ENCODE assay signal across 2 cellular contexts in the genomic region with DNA sequence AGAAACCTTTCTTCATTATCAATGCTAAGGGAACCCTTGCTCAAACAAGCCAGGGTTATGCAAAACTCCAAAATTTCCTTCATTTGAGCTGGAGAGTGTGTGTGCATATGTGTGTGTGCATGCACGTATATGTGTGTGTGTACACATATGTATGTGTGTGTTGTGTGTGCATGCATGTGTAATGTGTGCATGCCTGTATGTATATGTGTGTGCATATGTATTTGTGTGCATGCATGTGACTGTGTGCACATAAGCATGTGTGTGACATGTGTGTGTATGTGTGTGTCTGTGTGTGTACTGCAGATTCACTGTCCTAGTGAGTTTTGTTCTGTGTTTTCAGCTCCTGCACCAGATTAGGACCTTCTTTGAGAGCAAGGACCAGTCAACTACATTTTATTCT.
TF ChIP-seq lines count a peak whose summit lies in the region.

No MANE protein-coding gene starts in this region.

TF ChIP-seq in HepG2, 621 proteins besides CTCF, POLR2A, EP300 and RAD21:
- TF ChIP-seq EEA1 (CRISPR knock-in tag; IDR thresholded peaks at IDR 0.05; ENCODE audit: borderline replicate concordance), result no peak
- no peak for TF ChIP-seq FOXO4 (CRISPR knock-in tag; conservative IDR thresholded peaks at IDR 0.05)
- TF ChIP-seq MNT (IDR thresholded peaks at IDR 0.05), result peak; percentile 93
TF ChIP-seq in HepG2: peak in this region for 1.

TF ChIP-seq in endothelial cell of umbilical vein, 7 proteins besides CTCF, POLR2A, EP300 and RAD21:
- TF ChIP-seq MYC (IDR thresholded peaks at IDR 0.05; ENCODE audit: low read depth, low read length) (no peak), FOS (IDR thresholded peaks at IDR 0.05; ENCODE audit: borderline replicate concordance, insufficient read depth, low read length) (no peak), JUN (IDR thresholded peaks at IDR 0.05; ENCODE audit: borderline replicate concordance, insufficient read depth, insufficient read length, low read depth) (no peak), EZH2 (IDR thresholded peaks at IDR 0.05; ENCODE audit: borderline replicate concordance, low read depth, low read length, severe bottlenecking) (no peak), MAX (IDR thresholded peaks at IDR 0.05; ENCODE audit: insufficient read depth, insufficient read length) (peak; percentile 37), POLR2AphosphoS5 (IDR thresholded peaks at IDR 0.05; ENCODE audit: insufficient read depth, low read depth, low read length) (no peak), GATA2 (IDR thresholded peaks at IDR 0.05; ENCODE audit: insufficient read depth, insufficient read length, low read depth, low read length) (no peak)
